In genomic region chr5:176564002-176564401, GRCh38 we compare ENCODE assay signal across 26 cellular contexts.
"Had no signal": no experiment of that assay in that cellular context is flagged by ENCODE, and none has a peak within 500 bp of the region (broad histone marks: within the 10 kb centered on the region; RNA-seq: fewer than 3 reads in every experiment).

No MANE protein-coding gene starts in this region.

- H3K36me3 ChIP-seq: ascending aorta had no signal

- H3K27ac ChIP-seq: ascending aorta, VCaP had no signal

- ATAC-seq: activated naive CD4-positive, alpha-beta T cell treated with anti-CD3 and anti-CD28 coated beads, Interleukin-2, amount 50 U/mL, for 72 hours; activated naive CD8-positive, alpha-beta T cell treated with anti-CD3 and anti-CD28 coated beads, Interleukin-2, amount 50 U/mL, for 24 hours; activated T-cell treated with anti-CD3 and anti-CD28 coated beads, Interleukin-2, amount 50 U/mL, for 4 hours; PC-3; T-helper 17 cell had no signal

- H3K4me3 ChIP-seq: ascending aorta had no signal

- H3K4me1 ChIP-seq: ascending aorta had no signal

- DNase-seq: activated CD4-positive, alpha-beta memory T cell treated with anti-CD3 and anti-CD28 coated beads for 36 hours; activated CD4-positive, alpha-beta T cell treated with anti-CD3 and anti-CD28 coated beads, Interleukin-2, amount 10 ng/mL, durations not matched to agents 7 days and 5 days; activated CD4-positive, CD25-positive, alpha-beta regulatory T cell; activated CD8-positive, alpha-beta memory T cell treated with anti-CD3 and anti-CD28 coated beads for 24 hours; activated effector memory CD4-positive, alpha-beta T cell treated with anti-CD3 and anti-CD28 coated beads, Interleukin-2, amount 50 U/mL, for 16 hours; activated naive CD4-positive, alpha-beta T cell treated with Interleukin-2 at 50 U/mL for 16 hours; activated naive CD8-positive, alpha-beta T cell treated with anti-CD3 and anti-CD28 coated beads, Interleukin-2, amount 50 U/mL, for 24 hours; activated T-cell treated with anti-CD3 and anti-CD28 coated beads, Interleukin-2, amount 50 U/mL, for 4 hours; amniotic stem cell; Karpas-422; MM.1S; NCI-H1105; NCI-H1436; NCI-H1694 treated with DMSO at 0.1 percent for 48 hours; NCI-H2029 treated with DMSO at 0.1 percent for 48 hours; NCI-H446; NCI-H524; PC-3; SIG-M5; T-helper 17 cell; T-helper 9 cell had no signal

- FAIRE-seq: RCC 7860, TTC549 had no signal

- H3K27me3 ChIP-seq: ascending aorta had no signal

- H3K9me3 ChIP-seq: ascending aorta had no signal
